ENCODE assay signal across 16 cellular contexts in the genomic region with DNA sequence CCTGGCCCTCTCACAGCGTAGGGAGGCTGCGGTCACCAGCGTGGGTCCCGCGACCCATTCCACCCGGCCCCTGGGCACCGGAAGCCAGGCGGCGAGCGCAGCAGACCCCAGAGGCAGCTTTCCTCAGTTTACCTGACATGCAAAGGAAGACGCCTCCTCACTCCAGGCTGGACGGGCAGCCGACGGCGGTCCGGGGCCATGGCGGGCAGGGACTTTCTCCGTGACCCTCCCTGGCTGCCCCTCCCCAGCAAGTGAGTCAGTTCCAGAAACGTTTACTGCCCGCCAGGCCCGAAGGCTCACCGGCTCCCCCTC. TPM values are rescaled to one million over a fixed set of nuclear protein-coding genes. Genes with fewer than 3 reads are reported as not detected.
DNase-seq lines count a peak whose midpoint lies in the region; ATAC-seq and TF ChIP-seq lines count a peak whose summit lies in the region.
"Had no signal": no experiment of that assay in that cellular context is flagged by ENCODE, and none has a peak within 500 bp of the region (broad histone marks: within the 10 kb centered on the region; RNA-seq: fewer than 3 reads in every experiment).

No MANE protein-coding gene starts in this region.

- H3K9me3 Mint-ChIP-seq in activated CD4-positive, alpha-beta T cell treated with anti-CD3 and anti-CD28 coated beads, Interleukin-2, amount 10 ng/mL, durations not matched to agents 24 days and 14 days = no peaks in the 10 kb centered on the region
- no peaks in the 10 kb centered on the region for H3K9me3 Mint-ChIP-seq in neural progenitor cell
- H3K9me3 Mint-ChIP-seq: activated B cell treated with CpG ODN at 0.5 μM for 24 hours; activated T-cell treated with anti-CD3 and anti-CD28 coated beads, Interleukin-2, amount 50 U/mL, for 72 hours had no signal

- H4K20me1 ChIP-seq in neural progenitor cell (ENCODE audit: low read depth) = peaks cover 59% of the 10 kb centered on the region

- H3K27ac Mint-ChIP-seq in activated CD4-positive, alpha-beta T cell treated with anti-CD3 and anti-CD28 coated beads, Interleukin-2, amount 10 ng/mL, durations not matched to agents 24 days and 14 days = no peak overlapping the region
- no peak overlapping the region for H3K27ac Mint-ChIP-seq in neural progenitor cell
- H3K27ac Mint-ChIP-seq: activated B cell treated with CpG ODN at 0.5 μM for 24 hours; activated T-cell treated with anti-CD3 and anti-CD28 coated beads, Interleukin-2, amount 50 U/mL, for 72 hours had no signal

- H3K79me2 ChIP-seq in neural progenitor cell (ENCODE audit: low read depth) = peaks cover 60% of the 10 kb centered on the region

- no peak overlapping the region for H3K4me2 ChIP-seq in neural progenitor cell

- 92% methylated on average over 22 of the region's 22 CpGs for WGBS in HUES64

- no peak overlapping the region for H2AFZ ChIP-seq in neural progenitor cell (replicated peaks)

- H3K36me3 ChIP-seq in HUES64 (ENCODE audit: insufficient read depth, low read length) = no peaks in the 10 kb centered on the region
- H3K36me3 ChIP-seq in breast epithelium = no peaks in the 10 kb centered on the region
- H3K36me3 ChIP-seq in neural progenitor cell = no peaks in the 10 kb centered on the region

- no peak for TF ChIP-seq POLR2A in breast epithelium (IDR thresholded peaks at IDR 0.05)

- H3K9me3 ChIP-seq in HUES64 (ENCODE audit: insufficient read depth, low read depth, low read length) (no peaks in the 10 kb centered on the region), breast epithelium (no peaks in the 10 kb centered on the region), neural progenitor cell (ENCODE audit: low read depth) (no peaks in the 10 kb centered on the region)

- H3K9ac ChIP-seq in HUES64 (ENCODE audit: low read depth, low read length) (peak overlapping the region; percentile 44; the same call in 1 of the 2 replicates), neural progenitor cell (no peak overlapping the region)

- peaks cover 16% of the 10 kb centered on the region for H3K4me1 Mint-ChIP-seq in activated CD4-positive, alpha-beta T cell treated with anti-CD3 and anti-CD28 coated beads, Interleukin-2, amount 10 ng/mL, durations not matched to agents 24 days and 14 days
- H3K4me1 Mint-ChIP-seq in neural progenitor cell = peaks cover 23% of the 10 kb centered on the region

- peaks cover 17% of the 10 kb centered on the region for H3K36me3 Mint-ChIP-seq in activated CD4-positive, alpha-beta T cell treated with anti-CD3 and anti-CD28 coated beads, Interleukin-2, amount 10 ng/mL, durations not matched to agents 24 days and 14 days (ENCODE audit: low read depth)
- H3K36me3 Mint-ChIP-seq in neural progenitor cell = peaks cover 15% of the 10 kb centered on the region

- H3K27me3 ChIP-seq in HUES64 (ENCODE audit: insufficient read depth, low read length) (no peaks in the 10 kb centered on the region), breast epithelium (no peaks in the 10 kb centered on the region), layer of hippocampus (ENCODE audit: control insufficient read depth, insufficient read depth, low read length) (no peaks in the 10 kb centered on the region), neural progenitor cell (no peaks in the 10 kb centered on the region)

- TF ChIP-seq CTCF in breast epithelium (IDR thresholded peaks at IDR 0.05) (no peak), neural progenitor cell (IDR thresholded peaks at IDR 0.05) (no peak)

- ATAC-seq in GM18517 (IDR thresholded peaks at IDR 0.05; ENCODE audit: unreplicated experiment) = no peak
- ATAC-seq: activated T-cell treated with anti-CD3 and anti-CD28 coated beads, Interleukin-2, amount 50 U/mL, for 72 hours; left ventricle myocardium superior had no signal

- H3K4me3 ChIP-seq in HUES64 (ENCODE audit: low read length) = no peak overlapping the region
- H3K4me3 ChIP-seq in breast epithelium = peak overlapping the region; percentile 25 to 91 (median 46)
- H3K4me3 ChIP-seq in skin epidermis = peak overlapping the region in 6 of 7 experiments; percentile 4 to 38 (median 8)
- H3K4me3 ChIP-seq in neural progenitor cell = no peak overlapping the region

- intact Hi-C loops in breast epithelium (cut with DNase I; ENCODE audit: low total_unique reads) = no loop called here
- intact Hi-C loops in activated CD4-positive, alpha-beta T cell treated with anti-CD3 and anti-CD28 coated beads, Interleukin-2, amount 10 ng/mL, durations not matched to agents 24 days and 14 days (cut with micrococcal nuclease) = no loop called here

- peaks cover 24% of the 10 kb centered on the region for H3F3A ChIP-seq in neural progenitor cell (ENCODE audit: low read depth)

- no peaks in the 10 kb centered on the region for H3K27me3 Mint-ChIP-seq in activated CD4-positive, alpha-beta T cell treated with anti-CD3 and anti-CD28 coated beads, Interleukin-2, amount 10 ng/mL, durations not matched to agents 24 days and 14 days
- peaks cover 5% of the 10 kb centered on the region for H3K27me3 Mint-ChIP-seq in neural progenitor cell (ENCODE audit: insufficient read depth, low read depth)
- H3K27me3 Mint-ChIP-seq: activated B cell treated with CpG ODN at 0.5 μM for 24 hours had no signal

- DNase-seq in breast epithelium (ENCODE audit: low spot score in 2 of 2) = no peak
- DNase-seq in effector CD4-positive, alpha-beta T cell = no peak
- DNase-seq in activated CD4-positive, alpha-beta T cell treated with anti-CD3 and anti-CD28 coated beads, Interleukin-2, amount 10 ng/mL, durations not matched to agents 24 days and 14 days = no peak
- no peak for DNase-seq in neural progenitor cell (ENCODE audit: low spot score)
- DNase-seq: activated B cell treated with CpG ODN at 0.5 μM for 24 hours; activated T-cell treated with anti-CD3 and anti-CD28 coated beads, Interleukin-2, amount 50 U/mL, for 72 hours; left ventricle myocardium superior; NCI-H1048; NCI-H510A; retina; SIG-M5 had no signal

- H3K27ac ChIP-seq in HUES64 (ENCODE audit: low read depth, low read length) = no peak overlapping the region; the same call in 1 of the 2 replicates
- peak overlapping the region; percentile 87 to 99 for H3K27ac ChIP-seq in breast epithelium
- peak overlapping the region; percentile 30 for H3K27ac ChIP-seq in layer of hippocampus (ENCODE audit: low read depth, low read length)
- H3K27ac ChIP-seq in skin epidermis = peak overlapping the region; percentile 22 to 100 (median 75)
- no peak overlapping the region for H3K27ac ChIP-seq in neural progenitor cell
- H3K27ac ChIP-seq: HL-60 had no signal

- H3K4me1 ChIP-seq in HUES64 (ENCODE audit: insufficient read depth, low read length) (peaks cover 17% of the 10 kb centered on the region; the same call in 1 of the 2 replicates), breast epithelium (peaks cover 36 to 54% of the 10 kb centered on the region in 2 donors), neural progenitor cell (peaks cover 17% of the 10 kb centered on the region)

- no peak overlapping the region for H3K4me3 Mint-ChIP-seq in activated CD4-positive, alpha-beta T cell treated with anti-CD3 and anti-CD28 coated beads, Interleukin-2, amount 10 ng/mL, durations not matched to agents 24 days and 14 days
- H3K4me3 Mint-ChIP-seq in neural progenitor cell = no peak overlapping the region
- H3K4me3 Mint-ChIP-seq: activated B cell treated with CpG ODN at 0.5 μM for 24 hours; activated T-cell treated with anti-CD3 and anti-CD28 coated beads, Interleukin-2, amount 50 U/mL, for 72 hours had no signal

RNA-seq across cellular contexts. Expression of gene SBNO2, which starts 5.5 kb away (rescaled TPM):
- 14.5 TPM for polyA plus RNA-seq in HUES64 (2013, experiment 1 of 2)
- 14.1 TPM for polyA plus RNA-seq in HUES64 (2013, experiment 2 of 2)
- total RNA-seq in breast epithelium (10 to 100 TPM; 15.4 to 63.3 (median 43.9) TPM), neural progenitor cell (ENCODE audit: low replicate concordance) (3.3 and 16.2 TPM in 2 replicates)
- 97.1 and 98.9 TPM in 2 replicates for total RNA-seq in activated CD4-positive, alpha-beta T cell treated with anti-CD3 and anti-CD28 coated beads, Interleukin-2, amount 10 ng/mL, durations not matched to agents 24 days and 14 days

RNA-seq across cellular contexts. Expression of gene STK11, which starts 37.1 kb away (rescaled TPM):
- polyA plus RNA-seq in HUES64 (2013, experiment 1 of 2) = 42.9 TPM
- 36.7 TPM for polyA plus RNA-seq in HUES64 (2013, experiment 2 of 2)
- total RNA-seq in breast epithelium (10 to 100 TPM; 32.8 to 55.0 (median 52.1) TPM), neural progenitor cell (ENCODE audit: low replicate concordance) (27.4 and 67.3 TPM in 2 replicates)
- 70.3 and 70.9 TPM in 2 replicates for total RNA-seq in activated CD4-positive, alpha-beta T cell treated with anti-CD3 and anti-CD28 coated beads, Interleukin-2, amount 10 ng/mL, durations not matched to agents 24 days and 14 days

Comparison
In these comparisons a context has a peak if more than half of its experiments do, and no peak if none do; other contexts are left out.
1. H3K27ac ChIP-seq: peak in breast epithelium (2 of 2), layer of hippocampus (single experiment) and skin epidermis (21 of 21); none in HUES64 (single experiment) and neural progenitor cell (single experiment).
2. H3K4me3 ChIP-seq: peak in breast epithelium (3 of 3) and skin epidermis (6 of 7); none in HUES64 (single experiment) and neural progenitor cell (single experiment).